In the genomic region with DNA sequence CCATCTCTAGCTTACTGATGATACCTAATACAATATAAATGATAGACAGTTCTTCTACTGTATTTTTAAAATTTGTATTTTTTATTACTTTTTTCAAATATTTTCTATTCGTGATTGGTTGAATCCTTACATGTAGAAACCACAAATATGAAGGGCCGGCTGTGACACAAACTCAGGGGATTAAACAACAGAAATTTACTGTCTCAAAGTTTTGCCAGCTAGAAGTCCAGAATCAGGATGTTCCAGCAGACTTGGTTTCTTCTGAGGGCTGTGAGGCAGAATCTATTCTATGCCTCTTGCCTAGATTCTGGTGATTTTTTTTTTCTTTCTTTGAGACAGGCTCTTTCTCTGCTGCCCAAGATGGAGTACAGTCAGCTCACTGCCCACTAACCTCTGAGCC, we compare ENCODE assay signal across 34 cellular contexts. TPM values are rescaled to one million over a fixed set of nuclear protein-coding genes. Genes with fewer than 3 reads are reported as not detected.
"Had no signal": no experiment of that assay in that cellular context is flagged by ENCODE, and none has a peak within 500 bp of the region (broad histone marks: within the 10 kb centered on the region; RNA-seq: fewer than 3 reads in every experiment).

No MANE protein-coding gene starts in this region.

- H3K27me3 ChIP-seq: colonic mucosa, foreskin keratinocyte, hepatocyte, neural progenitor cell, ovary, thyroid gland, vagina had no signal

- H2AFZ ChIP-seq: hepatocyte, neural progenitor cell had no signal

- H3K79me2 ChIP-seq: hepatocyte had no signal

- H3K9me3 ChIP-seq: colonic mucosa, gastroesophageal sphincter, heart left ventricle, ovary, psoas muscle, sigmoid colon, stomach, thyroid gland, vagina had no signal

- H3K4me3 ChIP-seq: colonic mucosa, gastroesophageal sphincter, heart left ventricle, hepatocyte, neural progenitor cell, ovary, psoas muscle, sigmoid colon, skin epidermis, stomach, thyroid gland, vagina had no signal

- DNase-seq: colonic mucosa; effector CD8-positive, alpha-beta T cell; endodermal cell; foreskin keratinocyte; heart left ventricle; kidney; mesendoderm; midbrain; naive thymus-derived CD4-positive, alpha-beta T cell; nucleus accumbens; ovary; posterior cingulate gyrus; psoas muscle; right cardiac atrium; sigmoid colon; stimulated activated CD4-positive, alpha-beta T cell treated with anti-CD3 and anti-CD28 coated beads, Interleukin-1b, Interleukin-23, amount 100 ng/mL, for 48 hours; stimulated activated CD4-positive, alpha-beta T cell treated with anti-CD3 and anti-CD28 coated beads, Interleukin-4, amount 100 ng/mL, for 1 hour; stimulated activated CD8-positive, alpha-beta memory T cell treated with anti-CD3 and anti-CD28 coated beads, Interleukin-4, amount 100 ng/mL, for 48 hours; stimulated activated naive CD4-positive, alpha-beta T cell treated with Interleukin-2 at 50 U/mL for 16 hours; stomach; thyroid gland; trophoblast cell had no signal

- H3K36me3 ChIP-seq: colonic mucosa, gastroesophageal sphincter, heart left ventricle, neural progenitor cell, ovary, sigmoid colon, stomach, thyroid gland, vagina had no signal

- H3K27ac ChIP-seq: colonic mucosa, epithelial cell of prostate, foreskin keratinocyte, gastroesophageal sphincter, heart left ventricle, hepatocyte, neural progenitor cell, ovary, psoas muscle, sigmoid colon, skin epidermis, stomach, thyroid gland, vagina had no signal

- ATAC-seq: esophagus mucosa; foreskin keratinocyte; gastroesophageal sphincter; heart left ventricle; left lobe of liver; naive thymus-derived CD4-positive, alpha-beta T cell; psoas muscle; right cardiac atrium had no signal

- H3K4me2 ChIP-seq: hepatocyte, neural progenitor cell had no signal

- H3K9ac ChIP-seq: neural progenitor cell had no signal

- H3K4me1 ChIP-seq: colonic mucosa, foreskin keratinocyte, gastroesophageal sphincter, neural progenitor cell, psoas muscle, sigmoid colon, stomach, thyroid gland, vagina had no signal

RNA-seq across cellular contexts. Expression of a gene that starts 13.8 kb away (rescaled TPM):
- total RNA-seq: endodermal cell, lung microvascular endothelial cell had no signal
- polyA plus RNA-seq: foreskin keratinocyte had no signal

RNA-seq across cellular contexts. Expression of a gene that starts 14.1 kb away (rescaled TPM):
- total RNA-seq: esophagus mucosa; foreskin keratinocyte; kidney; left lobe of liver; naive thymus-derived CD4-positive, alpha-beta T cell; renal cortical epithelial cell had no signal
- polyA plus RNA-seq: foreskin keratinocyte had no signal

RNA-seq across cellular contexts. Expression of a gene that starts 23.1 kb away (rescaled TPM):
- total RNA-seq: foreskin keratinocyte, hepatocyte, lung microvascular endothelial cell, mucosa of gallbladder, temporal lobe, vagina had no signal
- polyA plus RNA-seq: foreskin keratinocyte; hepatocyte; naive thymus-derived CD4-positive, alpha-beta T cell had no signal

RNA-seq across cellular contexts. Expression of a gene that starts 57.0 kb away (rescaled TPM):
- total RNA-seq: endodermal cell, foreskin keratinocyte, hepatocyte, renal cortical epithelial cell had no signal
- polyA plus RNA-seq: foreskin keratinocyte; hepatocyte; naive thymus-derived CD4-positive, alpha-beta T cell had no signal
